In genomic region chr4:182913036-182913435, GRCh38 we compare ENCODE assay signal across 19 cellular contexts. TPM values are rescaled to one million over a fixed set of nuclear protein-coding genes. Genes with fewer than 3 reads are reported as not detected.
DNase-seq lines count a peak whose midpoint lies in the region; ATAC-seq and TF ChIP-seq lines count a peak whose summit lies in the region.
"Had no signal": no experiment of that assay in that cellular context is flagged by ENCODE, and none has a peak within 500 bp of the region (broad histone marks: within the 10 kb centered on the region; RNA-seq: fewer than 3 reads in every experiment).

No MANE protein-coding gene starts in this region.

- H3K27me3 ChIP-seq in Caco-2 (replicated peaks; ENCODE audit: control insufficient read depth, insufficient read depth, low read length) = no peaks in the 10 kb centered on the region
- H3K27me3 ChIP-seq in trophoblast cell (ENCODE audit: insufficient read depth, low read length) = no peaks in the 10 kb centered on the region

- no peak for TF ChIP-seq CTCF in Caco-2 (IDR thresholded peaks at IDR 0.05; ENCODE audit: insufficient read depth in 1 of 2, low read depth in 1 of 2, low read length in 1 of 2, severe bottlenecking in 1 of 2, unreplicated experiment in 1 of 2)

- no peaks in the 10 kb centered on the region for H3K9me3 Mint-ChIP-seq in Caco-2 (ENCODE audit: unreplicated experiment)
- no peaks in the 10 kb centered on the region for H3K9me3 Mint-ChIP-seq in activated naive CD8-positive, alpha-beta T cell treated with anti-CD3 and anti-CD28 coated beads, Interleukin-2, amount 50 U/mL, for 24 hours

- peak overlapping the region; percentile 8 for H3K4ac ChIP-seq in trophoblast cell (ENCODE audit: low read depth, low read length)

- peaks cover 25% of the 10 kb centered on the region for H3K79me1 ChIP-seq in trophoblast cell (ENCODE audit: low read length)

- H2BK120ac ChIP-seq in trophoblast cell (ENCODE audit: insufficient read depth, low read length, poor library complexity) = peak overlapping the region; percentile 64

- peak overlapping the region; percentile 88 for H3K27ac ChIP-seq in trophoblast cell (ENCODE audit: low read depth, low read length)
- H3K27ac ChIP-seq: GM23248, HL-60 had no signal

- no peak for DNase-seq in Caco-2
- DNase-seq in ELF-1 (ENCODE audit: low read depth, low spot score) = peak; percentile 50
- no peak for DNase-seq in activated naive CD8-positive, alpha-beta T cell treated with anti-CD3 and anti-CD28 coated beads, Interleukin-2, amount 50 U/mL, for 24 hours
- DNase-seq in trophoblast cell = no peak
- no peak for DNase-seq in NCI-H2081 (lab: John Stamatoyannopoulos, UW)
- DNase-seq: Calu3; CD4-positive, CD25-positive, alpha-beta regulatory T cell; GM23248; HCEC 1CT; KG1; NCI-H1436; NCI-H2029; NCI-H510A; NCI-H82 had no signal

- H4K8ac ChIP-seq in trophoblast cell (ENCODE audit: low read depth, low read length) = no peak overlapping the region

- no peak overlapping the region for H2AK5ac ChIP-seq in trophoblast cell (ENCODE audit: low read length)

- H3K27me3 Mint-ChIP-seq in Caco-2 (ENCODE audit: insufficient read depth, unreplicated experiment) = no peaks in the 10 kb centered on the region
- H3K27me3 Mint-ChIP-seq in activated naive CD8-positive, alpha-beta T cell treated with anti-CD3 and anti-CD28 coated beads, Interleukin-2, amount 50 U/mL, for 24 hours = no peaks in the 10 kb centered on the region
- H3K27me3 Mint-ChIP-seq: B cell; CD4-positive, CD25-positive, alpha-beta regulatory T cell had no signal

- POLR2A ChIA-PET in Caco-2 (lab: Charles Lee) = no interaction called here

- peak overlapping the region; percentile 32 for H3K14ac ChIP-seq in trophoblast cell (ENCODE audit: low read length)

- ATAC-seq in activated naive CD8-positive, alpha-beta T cell treated with anti-CD3 and anti-CD28 coated beads, Interleukin-2, amount 50 U/mL, for 24 hours = no peak
- ATAC-seq in HG03521 (IDR thresholded peaks at IDR 0.05; ENCODE audit: unreplicated experiment) (no peak), GM19463 (IDR thresholded peaks at IDR 0.05; ENCODE audit: unreplicated experiment) (no peak)
- ATAC-seq: Right ventricle myocardium inferior had no signal

- H3K9ac ChIP-seq in trophoblast cell (ENCODE audit: low read length) = no peak overlapping the region
- H3K9ac ChIP-seq: GM23248 had no signal

- H3K9me3 ChIP-seq in Caco-2 (no peaks in the 10 kb centered on the region), trophoblast cell (ENCODE audit: insufficient read depth, low read depth, low read length) (no peaks in the 10 kb centered on the region)

- H4K91ac ChIP-seq in trophoblast cell (ENCODE audit: low read depth, low read length) = peak overlapping the region; percentile 63

- peak overlapping the region; percentile 3 for H3K4me2 ChIP-seq in trophoblast cell (ENCODE audit: low read length)

- intact Hi-C loops in Caco-2 (cut with micrococcal nuclease; ENCODE audit: unreplicated experiment) = loop anchor here (1.0 kb wide), 1 partner anchor 9 kb away; no protein-coding TSS in a partner anchor

- no CpG with 5 or more reads among the region's 8 CpGs for WGBS in trophoblast cell (ENCODE audit: extremely low coverage, insufficient coverage, insufficient read length)

- H3K4me1 ChIP-seq in Caco-2 (peaks cover 11% of the 10 kb centered on the region; the same call in 1 of the 2 replicates), trophoblast cell (ENCODE audit: control insufficient read depth in 1 of 2, insufficient read depth in 2 of 2, low read length in 2 of 2) (peaks cover 26% of the 10 kb centered on the region in 2 experiments)

- H3K36me3 ChIP-seq in Caco-2 (ENCODE audit: control insufficient read depth, insufficient read depth, low read length) = no peaks in the 10 kb centered on the region
- H3K36me3 ChIP-seq in trophoblast cell (ENCODE audit: control insufficient read depth in 1 of 2, insufficient read depth in 2 of 2, low read length in 2 of 2) = peaks cover 8 to 15% of the 10 kb centered on the region in 2 experiments

- H2BK5ac ChIP-seq in trophoblast cell (ENCODE audit: low read depth, low read length, poor library complexity) = peak overlapping the region; percentile 77

- no TSS peak for BruUV-seq in Caco-2 (replicated peaks; lab: Mats Ljungman, UMichigan)

- peaks cover 41% of the 10 kb centered on the region for H3K36me3 Mint-ChIP-seq in Caco-2 (ENCODE audit: insufficient read depth, unreplicated experiment)
- peaks cover 63% of the 10 kb centered on the region for H3K36me3 Mint-ChIP-seq in activated naive CD8-positive, alpha-beta T cell treated with anti-CD3 and anti-CD28 coated beads, Interleukin-2, amount 50 U/mL, for 24 hours (ENCODE audit: low read depth)

- H3K27ac Mint-ChIP-seq in Caco-2 (ENCODE audit: unreplicated experiment) = peak overlapping the region; percentile 43
- no peak overlapping the region for H3K27ac Mint-ChIP-seq in activated naive CD8-positive, alpha-beta T cell treated with anti-CD3 and anti-CD28 coated beads, Interleukin-2, amount 50 U/mL, for 24 hours
- H3K27ac Mint-ChIP-seq: B cell had no signal

- H3K4me3 ChIP-seq in Caco-2 (ENCODE audit: low read depth, low read length) = no peak overlapping the region
- H3K4me3 ChIP-seq in trophoblast cell (ENCODE audit: low read depth, low read length) = no peak overlapping the region
- H3K4me3 ChIP-seq: GM23248 had no signal

- peak overlapping the region; percentile 75 for H2BK12ac ChIP-seq in trophoblast cell (ENCODE audit: low read length)

- H3K79me2 ChIP-seq in trophoblast cell (ENCODE audit: control insufficient read depth, insufficient read depth, low read length, poor library complexity) = peaks cover 11% of the 10 kb centered on the region

- peak overlapping the region; percentile 63 for H3K18ac ChIP-seq in trophoblast cell (ENCODE audit: low read length)

- H3K23ac ChIP-seq in trophoblast cell (ENCODE audit: low read length) = no peak overlapping the region

- H2AFZ ChIP-seq in trophoblast cell (ENCODE audit: insufficient read depth, low read length, poor library complexity) = no peak overlapping the region
- H2AFZ ChIP-seq: GM23248 had no signal

- H4K12ac ChIP-seq in trophoblast cell (ENCODE audit: low read depth, low read length) = no peak overlapping the region

- CTCF ChIA-PET in Caco-2 (lab: Charles Lee) = interaction anchor here (0.8 kb wide), 1 partner anchor 12 kb away, joined by 3 read pairs; no protein-coding TSS in a partner anchor

- peaks cover 23% of the 10 kb centered on the region for H3K4me1 Mint-ChIP-seq in Caco-2 (ENCODE audit: low read depth, unreplicated experiment)
- H3K4me1 Mint-ChIP-seq in activated naive CD8-positive, alpha-beta T cell treated with anti-CD3 and anti-CD28 coated beads, Interleukin-2, amount 50 U/mL, for 24 hours = peaks cover 44% of the 10 kb centered on the region

- H3K4me3 Mint-ChIP-seq in Caco-2 (ENCODE audit: unreplicated experiment) = no peak overlapping the region
- peak overlapping the region; percentile 33 for H3K4me3 Mint-ChIP-seq in activated naive CD8-positive, alpha-beta T cell treated with anti-CD3 and anti-CD28 coated beads, Interleukin-2, amount 50 U/mL, for 24 hours
- H3K4me3 Mint-ChIP-seq: B cell had no signal

RNA-seq across cellular contexts. Expression of gene DCTD, which starts 4.2 kb away (rescaled TPM):
- total RNA-seq in Caco-2 (2022) = 70.9 and 79.0 TPM in 2 replicates
- polyA plus RNA-seq in trophoblast cell (2013) = 70.6 and 71.2 TPM in 2 replicates
